Comparison of ENCODE assay signal across 11 cellular contexts in the genomic region with DNA sequence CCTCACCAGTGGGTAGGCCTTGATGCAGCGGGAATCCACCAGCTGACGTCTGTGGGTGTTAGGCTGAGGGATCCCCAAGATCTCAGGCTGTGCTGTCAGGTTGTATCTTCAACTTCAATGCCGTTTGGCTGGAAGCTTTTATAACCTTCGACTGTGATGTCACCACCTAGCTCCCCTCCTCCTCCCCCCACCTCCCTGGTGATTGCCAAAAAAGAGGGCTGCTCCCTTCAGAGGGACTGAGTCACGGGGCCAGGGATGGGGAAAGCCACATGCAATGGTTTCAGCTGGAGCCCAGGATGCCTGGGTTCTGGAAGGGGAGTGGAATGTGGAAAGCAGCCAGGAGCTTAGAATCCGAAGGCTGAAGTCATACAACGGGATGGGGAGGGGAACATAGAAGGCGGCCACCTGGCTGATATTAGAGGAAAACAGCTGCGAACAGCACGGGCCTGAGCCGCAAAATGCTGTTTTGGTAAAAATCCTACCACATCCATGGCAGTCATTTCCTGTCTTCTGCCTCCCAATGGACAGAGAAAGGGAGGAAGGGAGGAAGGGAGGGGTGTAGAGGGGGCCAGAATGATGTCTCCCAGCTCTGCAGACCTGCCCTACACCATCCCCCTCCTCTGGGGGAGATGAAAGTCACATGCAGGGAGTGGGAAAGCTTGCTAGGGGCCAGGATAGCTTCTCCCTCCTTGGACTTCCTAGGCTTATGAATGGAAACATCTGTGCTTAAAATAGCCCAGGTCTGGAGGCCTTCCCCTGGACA. TPM values are rescaled to one million over a fixed set of nuclear protein-coding genes. Genes with fewer than 3 reads are reported as not detected.
DNase-seq lines count a peak whose midpoint lies in the region; ATAC-seq, FAIRE-seq and TF ChIP-seq lines count a peak whose summit lies in the region.
"Had no signal": no experiment of that assay in that cellular context is flagged by ENCODE, and none has a peak within 500 bp of the region (broad histone marks: within the 10 kb centered on the region; RNA-seq: fewer than 3 reads in every experiment).

A gene (minus strand): TSS at position 110 of the 763 bp plus-strand sequence. CDS start 1,022 bp downstream, outside the sequence.

- intact Hi-C loops in left cardiac atrium (cut with DNase I) (loop anchor here (10.0 kb wide), 2 partner anchors 295 to 305 kb away; no protein-coding TSS in a partner anchor), gastrocnemius medialis (cut with DNase I; ENCODE audit: low total_unique reads) (loop anchor here (5.0 kb wide), 1 partner anchor 77 kb away; a partner anchor contains a TSS)

- H3K4me3 ChIP-seq in gastrocnemius medialis, result peak within 1 kb of the TSS; percentile 24 to 32 (median 30)
- H3K4me3 ChIP-seq: GM12878 had no signal

- H3K27ac ChIP-seq in gastrocnemius medialis, result peak within 1 kb of the TSS; percentile 52 to 73 (median 62)

- H3K9me3 ChIP-seq in gastrocnemius medialis, result no peaks in the 10 kb centered on the region

- H3K27me3 ChIP-seq in gastrocnemius medialis, result peaks cover 0 to 6% (median 0%) of the 10 kb centered on the region in 3 donors

- FAIRE-seq in GM12892 (lab: Jason Lieb, UNC), result peak; percentile 17
- FAIRE-seq: colon, GM12878 had no signal

- ATAC-seq in left cardiac atrium (peak; percentile 80 to 88), gastrocnemius medialis (peak; percentile 70 to 82), HG02970 (IDR thresholded peaks at IDR 0.05; ENCODE audit: low FRiP score, unreplicated experiment) (no peak)
- ATAC-seq: GM12878 had no signal

- H3K36me3 ChIP-seq in gastrocnemius medialis, result peaks cover 0 to 38% of the 10 kb centered on the region in 2 donors

- in situ Hi-C loops in gastrocnemius medialis (cut with MboI; ENCODE audit: low sequenced_read_pairs in 4 of 4), result loop anchor here in 3 of 4 donors (10.0 to 25.0 kb wide), 2 partner anchors 302 to 305 kb away; no protein-coding TSS in a partner anchor

- peaks cover 14 to 17% of the 10 kb centered on the region in 2 donors for H3K4me1 ChIP-seq in gastrocnemius medialis

- DNase-seq in GM12892 (ENCODE audit: insufficient read length) (no peak), amniotic stem cell (lab: John Stamatoyannopoulos, UW) (peak; percentile 58), left cardiac atrium (peak; percentile 82), gastrocnemius medialis (peak; percentile 73 to 87), AML-193 (lab: John Stamatoyannopoulos, UW) (no peak), HuH-7 (ENCODE audit: low spot score) (no peak), activated gamma-delta T cell treated with Interleukin-2 at 50 U/mL for 16 hours (no peak)

- TF ChIP-seq POLR2A in GM12892 (IDR thresholded peaks at IDR 0.05; ENCODE audit: low read depth, low read length) (no peak), gastrocnemius medialis (IDR thresholded peaks at IDR 0.05) (peak; percentile 46 to 66)

- no peak for TF ChIP-seq CTCF in gastrocnemius medialis (IDR thresholded peaks at IDR 0.05 in 4 of 5, conservative IDR thresholded peaks at IDR 0.05 in 1 of 5)

RNA-seq across cellular contexts. Expression of the gene that starts here (rescaled TPM):
- polyA plus RNA-seq in GM12892 (2012; ENCODE audit: missing spikeins), result not detected
- total RNA-seq in left cardiac atrium (1 to 10 TPM; 6.1 to 7.3 TPM), gastrocnemius medialis (1 to 10 TPM; 3.7 to 6.4 (median 5.9) TPM)
- total RNA-seq: HT-29 had no signal

Comparison
In these comparisons a context has a peak if more than half of its experiments do, and no peak if none do; other contexts are left out.
1. DNase-seq: peak in amniotic stem cell (single experiment), left cardiac atrium (single experiment) and gastrocnemius medialis (2 of 2); none in GM12892 (single experiment), AML-193 (0 of 2), HuH-7 (single experiment) and activated gamma-delta T cell treated with Interleukin-2 at 50 U/mL for 16 hours (single experiment).